Comparison of ENCODE assay signal across 20 cellular contexts in genomic region chr9:8961186-8961666, GRCh38.
DNase-seq lines count a peak whose midpoint lies in the region; ATAC-seq and TF ChIP-seq lines count a peak whose summit lies in the region.
"Had no signal": no experiment of that assay in that cellular context is flagged by ENCODE, and none has a peak within 500 bp of the region (broad histone marks: within the 10 kb centered on the region; RNA-seq: fewer than 3 reads in every experiment).

No MANE protein-coding gene starts in this region.

- ATAC-seq in DND-41 (ENCODE audit: insufficient read depth, low read depth): peak; percentile 56
- ATAC-seq in right cardiac atrium: peak; percentile 92 to 95
- no peak for ATAC-seq in GM21447 (IDR thresholded peaks at IDR 0.05; ENCODE audit: unreplicated experiment)
- ATAC-seq: activated naive CD8-positive, alpha-beta T cell treated with anti-CD3 and anti-CD28 coated beads, Interleukin-2, amount 50 U/mL, for 24 hours; activated T-cell treated with anti-CD3 and anti-CD28 coated beads, Interleukin-2, amount 50 U/mL, for 72 hours; stimulated activated effector memory CD8-positive, alpha-beta T cell treated with anti-CD3 and anti-CD28 coated beads, Interleukin-12 subunit alpha, Interleukin-12 subunit beta, amount 100 ng/mL, for 72 hours had no signal

- H3K27me3 ChIP-seq in DND-41 (ENCODE audit: insufficient read depth, low read length, poor library complexity) (no peaks in the 10 kb centered on the region), right cardiac atrium (ENCODE audit: control insufficient read depth, insufficient read depth) (no peaks in the 10 kb centered on the region), sigmoid colon (no peaks in the 10 kb centered on the region), MM.1S (replicated peaks; ENCODE audit: insufficient read depth, low read length) (no peaks in the 10 kb centered on the region), esophagus muscularis mucosa (no peaks in the 10 kb centered on the region)
- H3K27me3 ChIP-seq: MG63, Peyer's patch, spleen, uterus had no signal

- DNase-seq in DND-41 (peak; percentile 7), coronary artery (ENCODE audit: low spot score) (peak; percentile 70), right cardiac atrium (peak in 2 of 3 donors; percentile 18 to 48), sigmoid colon (peak; percentile 71), NCI-H345 treated with DMSO at 0.1 percent for 48 hours (lab: John Stamatoyannopoulos, UW; ENCODE audit: unreplicated experiment) (no peak), MM.1S (no peak), esophagus muscularis mucosa (ENCODE audit: extremely low spot score) (no peak)
- DNase-seq: activated CD4-positive, alpha-beta memory T cell treated with anti-CD3 and anti-CD28 coated beads, Interleukin-2, amount 10 ng/mL, durations not matched to agents 7 days and 5 days; activated naive CD8-positive, alpha-beta T cell treated with anti-CD3 and anti-CD28 coated beads, Interleukin-2, amount 50 U/mL, for 24 hours; activated T-cell treated with anti-CD3 and anti-CD28 coated beads, Interleukin-2, amount 50 U/mL, for 72 hours; cerebellar nuclear complex; immature natural killer cell; MG63; NCI-H2029 treated with DMSO at 0.1 percent for 48 hours; NCI-H526 treated with DMSO at 0.1 percent for 48 hours; spleen had no signal

- 62% methylated on average over 3 of the region's 3 CpGs for WGBS in right cardiac atrium
- 39 to 71% methylated on average over 3 of the region's 3 CpGs for WGBS in sigmoid colon, 2 donors
- 88% methylated on average over 3 of the region's 3 CpGs for WGBS in esophagus muscularis mucosa

- TF ChIP-seq EP300 in sigmoid colon (IDR thresholded peaks at IDR 0.05) (no peak), esophagus muscularis mucosa (IDR thresholded peaks at IDR 0.05) (no peak)

- H3K4me3 ChIP-seq in DND-41 (ENCODE audit: low read depth in 1 of 2, low read length in 2 of 2): no peak overlapping the region
- no peak overlapping the region for H3K4me3 ChIP-seq in coronary artery
- no peak overlapping the region for H3K4me3 ChIP-seq in right cardiac atrium (ENCODE audit: low read length)
- H3K4me3 ChIP-seq in sigmoid colon: no peak overlapping the region
- H3K4me3 ChIP-seq in MM.1S (ENCODE audit: low read length): no peak overlapping the region
- no peak overlapping the region for H3K4me3 ChIP-seq in esophagus muscularis mucosa
- H3K4me3 ChIP-seq: MG63, Peyer's patch, spleen, uterus had no signal

- H3K36me3 ChIP-seq in DND-41 (ENCODE audit: insufficient read depth, low read length): no peaks in the 10 kb centered on the region
- H3K36me3 ChIP-seq in sigmoid colon: no peaks in the 10 kb centered on the region
- no peaks in the 10 kb centered on the region for H3K36me3 ChIP-seq in MM.1S (replicated peaks; ENCODE audit: insufficient read depth, low read length)
- H3K36me3 ChIP-seq in esophagus muscularis mucosa: no peaks in the 10 kb centered on the region
- H3K36me3 ChIP-seq: MG63, Peyer's patch, spleen, uterus had no signal

- no peak overlapping the region for H2AFZ ChIP-seq in DND-41 (ENCODE audit: low read depth, low read length)
- H2AFZ ChIP-seq in MM.1S (ENCODE audit: low read length): no peak overlapping the region

- H4K20me1 ChIP-seq in DND-41 (ENCODE audit: insufficient read depth, low read length) (no peaks in the 10 kb centered on the region), MM.1S (ENCODE audit: insufficient read depth, low read length) (no peaks in the 10 kb centered on the region)

- no peaks in the 10 kb centered on the region for H3K9me3 ChIP-seq in DND-41 (ENCODE audit: insufficient read depth, low read length, severe bottlenecking)
- no peaks in the 10 kb centered on the region for H3K9me3 ChIP-seq in right cardiac atrium (ENCODE audit: control insufficient read depth, low read length)
- H3K9me3 ChIP-seq in sigmoid colon: no peaks in the 10 kb centered on the region
- no peaks in the 10 kb centered on the region for H3K9me3 ChIP-seq in MM.1S (replicated peaks; ENCODE audit: insufficient read depth, low read length)
- no peaks in the 10 kb centered on the region for H3K9me3 ChIP-seq in esophagus muscularis mucosa
- H3K9me3 ChIP-seq: MG63, Peyer's patch, spleen, uterus had no signal

- H3K9ac ChIP-seq in DND-41 (ENCODE audit: low read depth, low read length) (no peak overlapping the region), MM.1S (ENCODE audit: low read length) (no peak overlapping the region)

- peaks cover 5% of the 10 kb centered on the region; the same call in 1 of the 2 replicates for H3K4me1 ChIP-seq in DND-41 (ENCODE audit: insufficient read depth, low read length)
- no peaks in the 10 kb centered on the region for H3K4me1 ChIP-seq in right cardiac atrium (ENCODE audit: control insufficient read depth, insufficient read depth, low read length)
- no peaks in the 10 kb centered on the region for H3K4me1 ChIP-seq in sigmoid colon
- no peaks in the 10 kb centered on the region for H3K4me1 ChIP-seq in MM.1S (ENCODE audit: low read length)
- H3K4me1 ChIP-seq in esophagus muscularis mucosa: no peaks in the 10 kb centered on the region
- H3K4me1 ChIP-seq: Peyer's patch, spleen, uterus had no signal

- no peak for TF ChIP-seq CTCF in DND-41 (IDR thresholded peaks at IDR 0.05; ENCODE audit: borderline replicate concordance, extremely low read depth, low read length, poor library complexity, severe bottlenecking)
- TF ChIP-seq CTCF in coronary artery (IDR thresholded peaks at IDR 0.05): no peak
- no peak for TF ChIP-seq CTCF in sigmoid colon (IDR thresholded peaks at IDR 0.05)
- TF ChIP-seq CTCF in MM.1S (IDR thresholded peaks at IDR 0.05; ENCODE audit: low read length): no peak
- TF ChIP-seq CTCF in esophagus muscularis mucosa (IDR thresholded peaks at IDR 0.05): no peak

- H3K27ac ChIP-seq in DND-41 (ENCODE audit: low read length) (no peak overlapping the region), coronary artery (peak overlapping the region in 1 of 2 donors; percentile 48), right cardiac atrium (ENCODE audit: low read length) (no peak overlapping the region), sigmoid colon (peak overlapping the region in 1 of 4 donors; percentile 7), MM.1S (ENCODE audit: low read length) (no peak overlapping the region), esophagus muscularis mucosa (replicated peaks in 1 of 4) (no peak overlapping the region)
- H3K27ac ChIP-seq: spleen, uterus had no signal

- no peaks in the 10 kb centered on the region for H3K79me2 ChIP-seq in DND-41 (ENCODE audit: insufficient read depth, low read length)
- H3K79me2 ChIP-seq in MM.1S (ENCODE audit: low read length): no peaks in the 10 kb centered on the region

- H3K9me2 ChIP-seq in MM.1S (replicated peaks; ENCODE audit: insufficient read depth, low read length): no peaks in the 10 kb centered on the region

- no peaks in the 10 kb centered on the region for H3F3A ChIP-seq in MM.1S (ENCODE audit: insufficient read depth, low read length)

- H3K4me2 ChIP-seq in DND-41 (ENCODE audit: insufficient read depth, low read length) (no peak overlapping the region), MM.1S (ENCODE audit: low read depth, low read length) (no peak overlapping the region)

- intact Hi-C loops in right cardiac atrium (cut with DNase I) (no loop called here), sigmoid colon (cut with DNase I) (no loop called here), esophagus muscularis mucosa (cut with DNase I) (no loop called here)

- no peak for TF ChIP-seq POLR2A in sigmoid colon (IDR thresholded peaks at IDR 0.05)
- TF ChIP-seq POLR2A in esophagus muscularis mucosa (IDR thresholded peaks at IDR 0.05; ENCODE audit: low read depth): no peak

Comparison
In these comparisons a context has a peak if more than half of its experiments do, and no peak if none do; other contexts are left out.
1. DNase-seq: peak in DND-41 (single experiment), coronary artery (single experiment), right cardiac atrium (2 of 3) and sigmoid colon (single experiment); none in NCI-H345 treated with DMSO at 0.1 percent for 48 hours (single experiment), MM.1S (single experiment) and esophagus muscularis mucosa (single experiment).